24 cellular contexts compared by ENCODE assay signal in the genomic region with DNA sequence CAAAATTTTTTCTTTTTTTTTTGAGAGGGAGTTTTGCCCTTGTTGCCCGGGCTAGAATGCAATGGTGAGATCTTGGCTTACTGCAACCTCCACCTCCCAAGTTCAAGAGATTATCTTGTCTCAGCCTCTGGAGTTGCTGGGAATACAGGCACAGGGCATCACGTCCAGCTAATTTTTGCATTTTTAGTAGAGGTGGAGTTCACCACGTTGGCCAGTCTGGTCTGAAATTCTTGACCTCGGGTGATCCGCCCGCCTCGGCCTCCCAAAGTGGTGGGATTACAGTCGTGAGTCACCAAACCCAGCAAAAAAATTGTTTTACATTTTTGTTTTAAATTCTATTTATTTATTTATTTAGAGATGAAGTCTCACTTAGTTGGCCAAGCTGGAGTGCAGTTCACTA. TPM values are rescaled to one million over a fixed set of nuclear protein-coding genes. Genes with fewer than 3 reads are reported as not detected.
"Had no signal": no experiment of that assay in that cellular context is flagged by ENCODE, and none has a peak within 500 bp of the region (broad histone marks: within the 10 kb centered on the region; RNA-seq: fewer than 3 reads in every experiment).

No MANE protein-coding gene starts in this region.

- H3K36me3 ChIP-seq: esophagus squamous epithelium, prostate gland, right atrium auricular region, sigmoid colon, spleen, tibial artery, upper lobe of left lung had no signal

- H3K4me3 ChIP-seq: coronary artery, esophagus squamous epithelium, lung, prostate gland, right atrium auricular region, sigmoid colon, skin epidermis, spleen, testis, tibial artery, upper lobe of left lung had no signal

- H3K27ac ChIP-seq: coronary artery, esophagus squamous epithelium, prostate gland, right atrium auricular region, sigmoid colon, skin epidermis, spleen, testis, tibial artery, upper lobe of left lung had no signal

- H3K9me3 ChIP-seq: esophagus squamous epithelium, prostate gland, right atrium auricular region, sigmoid colon, spleen, testis, tibial artery, upper lobe of left lung had no signal

- ATAC-seq: left lobe of liver; naive thymus-derived CD8-positive, alpha-beta T cell; stimulated activated memory B cell treated with anti-CD40 and anti-IgM and Interleukin-4, amounts not matched to agents 10 μg/mL and 1 μg/mL and 100 μg/mL, for 72 hours; stimulated activated naive CD8-positive, alpha-beta T cell treated with anti-CD3 and anti-CD28 coated beads, Interleukin-15, Interleukin-2, amounts not matched to agents 100 U/mL and 50 U/mL, for 24 hours had no signal

- H3K27me3 ChIP-seq: testis had no signal

- DNase-seq: dermis blood vessel endothelial cell; effector memory CD4-positive, alpha-beta T cell; erythroblast; esophagus squamous epithelium; midbrain; naive thymus-derived CD8-positive, alpha-beta T cell; nephron progenitor cell; sigmoid colon; spleen; stimulated activated CD4-positive, alpha-beta T cell treated with anti-CD3 and anti-CD28 coated beads, Interleukin-4, amount 100 ng/mL, for 4 hours; stimulated activated naive CD8-positive, alpha-beta T cell treated with anti-CD3 and anti-CD28 coated beads, Interleukin-15, Interleukin-2, amounts not matched to agents 100 U/mL and 50 U/mL, for 24 hours; substantia nigra; testis; tibial artery; upper lobe of left lung had no signal

- H3K4me1 ChIP-seq: prostate gland had no signal

RNA-seq across cellular contexts. Expression of gene SLC2A14, which starts 4.7 kb away (rescaled TPM):
- total RNA-seq: dermis blood vessel endothelial cell; esophagus squamous epithelium; kidney; naive thymus-derived CD8-positive, alpha-beta T cell; right atrium auricular region had no signal
- polyA plus RNA-seq: liver, spleen had no signal
